Comparison of ENCODE assay signal across 25 cellular contexts in genomic region chr4:112423591-112423990, GRCh38.
"Had no signal": no experiment of that assay in that cellular context is flagged by ENCODE, and none has a peak within 500 bp of the region (broad histone marks: within the 10 kb centered on the region; RNA-seq: fewer than 3 reads in every experiment).

No MANE protein-coding gene starts in this region.

- DNase-seq: effector memory CD8-positive, alpha-beta T cell; heart left ventricle; hypothalamus; left cardiac atrium; left ventricle myocardium inferior; lower lobe of right lung; midbrain; occipital lobe; psoas muscle; retina; sigmoid colon; stimulated activated CD4-positive, alpha-beta T cell treated with anti-CD3 and anti-CD28 coated beads, Interleukin-2, amount 100 ng/mL, for 24 hours; stimulated activated CD4-positive, alpha-beta T cell treated with anti-CD3 and anti-CD28 coated beads, Interleukin-4, amount 100 ng/mL, for 4 hours; stimulated activated naive B cell treated with anti-CD40 and anti-IgM and Interleukin-4, amounts not matched to agents 10 μg/mL and 1 μg/mL and 100 μg/mL, for 72 hours; stimulated activated naive CD8-positive, alpha-beta T cell treated with anti-CD3 and anti-CD28 coated beads, Interleukin-15, amount 100 ng/mL, for 72 hours; testis; upper lobe of right lung had no signal

- H3K27ac Mint-ChIP-seq: dendritic cell treated with granulocyte-macrophage colony-stimulating factor and Interleukin-4, amounts not matched to agents 40 ng/mL and 50 ng/mL, for 4 days; effector memory CD8-positive, alpha-beta T cell; memory B cell; natural killer cell treated with Interleukin-12 subunit alpha and Interleukin-12 subunit beta and Interleukin-15 and Interleukin-18, amount 100 ng/mL, for 72 hours; stimulated activated naive B cell treated with anti-CD40 and anti-IgM and Interleukin-4, amounts not matched to agents 10 μg/mL and 1 μg/mL and 100 μg/mL, for 72 hours; stimulated activated naive CD8-positive, alpha-beta T cell treated with anti-CD3 and anti-CD28 coated beads, Interleukin-15, amount 100 ng/mL, for 72 hours had no signal

- H3K36me3 ChIP-seq: vagina had no signal

- H3K4me3 ChIP-seq: esophagus muscularis mucosa, heart left ventricle, left ventricle myocardium inferior, lower lobe of right lung, psoas muscle, sigmoid colon, skin epidermis, testis, tibial nerve, upper lobe of right lung, vagina had no signal

- H3K27me3 ChIP-seq: esophagus muscularis mucosa, heart left ventricle, sigmoid colon, testis, tibial nerve, upper lobe of right lung, vagina had no signal

- H3K36me3 Mint-ChIP-seq: natural killer cell treated with Interleukin-12 subunit alpha and Interleukin-12 subunit beta and Interleukin-15 and Interleukin-18, amount 100 ng/mL, for 72 hours had no signal

- H3K9me3 Mint-ChIP-seq: dendritic cell treated with granulocyte-macrophage colony-stimulating factor and Interleukin-4, amounts not matched to agents 40 ng/mL and 50 ng/mL, for 4 days; effector memory CD8-positive, alpha-beta T cell; memory B cell; natural killer cell treated with Interleukin-12 subunit alpha and Interleukin-12 subunit beta and Interleukin-15 and Interleukin-18, amount 100 ng/mL, for 72 hours; stimulated activated naive B cell treated with anti-CD40 and anti-IgM and Interleukin-4, amounts not matched to agents 10 μg/mL and 1 μg/mL and 100 μg/mL, for 72 hours; stimulated activated naive CD8-positive, alpha-beta T cell treated with anti-CD3 and anti-CD28 coated beads, Interleukin-15, amount 100 ng/mL, for 72 hours had no signal

- H3K4me3 Mint-ChIP-seq: dendritic cell treated with granulocyte-macrophage colony-stimulating factor and Interleukin-4, amounts not matched to agents 40 ng/mL and 50 ng/mL, for 4 days; effector memory CD8-positive, alpha-beta T cell; memory B cell; natural killer cell treated with Interleukin-12 subunit alpha and Interleukin-12 subunit beta and Interleukin-15 and Interleukin-18, amount 100 ng/mL, for 72 hours; stimulated activated naive B cell treated with anti-CD40 and anti-IgM and Interleukin-4, amounts not matched to agents 10 μg/mL and 1 μg/mL and 100 μg/mL, for 72 hours; stimulated activated naive CD8-positive, alpha-beta T cell treated with anti-CD3 and anti-CD28 coated beads, Interleukin-15, amount 100 ng/mL, for 72 hours had no signal

- H3K27ac ChIP-seq: epithelial cell of prostate, esophagus muscularis mucosa, heart left ventricle, left ventricle myocardium inferior, lower lobe of right lung, psoas muscle, sigmoid colon, skin epidermis, testis, tibial nerve, upper lobe of right lung, vagina had no signal

- H3K9me3 ChIP-seq: esophagus muscularis mucosa, heart left ventricle, left ventricle myocardium inferior, lower lobe of right lung, psoas muscle, sigmoid colon, testis, tibial nerve, upper lobe of right lung, vagina had no signal

- H3K27me3 Mint-ChIP-seq: dendritic cell treated with granulocyte-macrophage colony-stimulating factor and Interleukin-4, amounts not matched to agents 40 ng/mL and 50 ng/mL, for 4 days; effector memory CD8-positive, alpha-beta T cell; memory B cell; natural killer cell treated with Interleukin-12 subunit alpha and Interleukin-12 subunit beta and Interleukin-15 and Interleukin-18, amount 100 ng/mL, for 72 hours; stimulated activated naive B cell treated with anti-CD40 and anti-IgM and Interleukin-4, amounts not matched to agents 10 μg/mL and 1 μg/mL and 100 μg/mL, for 72 hours; stimulated activated naive CD8-positive, alpha-beta T cell treated with anti-CD3 and anti-CD28 coated beads, Interleukin-15, amount 100 ng/mL, for 72 hours had no signal

- H3K4me1 Mint-ChIP-seq: memory B cell; stimulated activated naive B cell treated with anti-CD40 and anti-IgM and Interleukin-4, amounts not matched to agents 10 μg/mL and 1 μg/mL and 100 μg/mL, for 72 hours; stimulated activated naive CD8-positive, alpha-beta T cell treated with anti-CD3 and anti-CD28 coated beads, Interleukin-15, amount 100 ng/mL, for 72 hours had no signal

- H3K4me1 ChIP-seq: heart left ventricle, left ventricle myocardium inferior, lower lobe of right lung, psoas muscle, testis, tibial nerve, upper lobe of right lung, vagina had no signal
